21 cellular contexts compared by ENCODE assay signal in the genomic region with DNA sequence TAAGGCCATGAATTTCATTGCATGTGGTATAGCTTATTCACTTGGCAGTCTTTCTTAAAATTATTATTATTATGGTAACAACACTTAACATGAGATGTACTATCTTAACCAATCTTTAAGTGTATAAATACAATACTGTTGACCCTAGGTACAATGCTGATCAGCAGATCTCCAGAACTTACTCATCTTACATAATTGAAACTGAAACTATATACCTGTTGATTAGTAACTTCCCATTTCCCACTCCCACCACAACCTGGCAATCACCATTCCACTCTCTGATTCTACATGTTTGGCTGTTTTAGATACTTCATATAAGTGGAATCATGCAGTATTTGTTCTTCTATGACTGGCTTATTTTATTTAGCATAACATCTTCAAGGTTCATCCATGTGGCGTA.
"Had no signal": no experiment of that assay in that cellular context is flagged by ENCODE, and none has a peak within 500 bp of the region (broad histone marks: within the 10 kb centered on the region; RNA-seq: fewer than 3 reads in every experiment).

No MANE protein-coding gene starts in this region.

- ATAC-seq: activated naive CD4-positive, alpha-beta T cell treated with anti-CD3 and anti-CD28 coated beads, Interleukin-2, amount 50 U/mL, for 72 hours; activated T-cell treated with anti-CD3 and anti-CD28 coated beads, Interleukin-2, amount 50 U/mL, for 4 hours; esophagus mucosa; right cardiac atrium had no signal

- H3K4me3 ChIP-seq: hepatocyte, lung, prostate gland, skin epidermis, stomach, testis, upper lobe of left lung had no signal

- H3K79me2 ChIP-seq: hepatocyte had no signal

- H2AFZ ChIP-seq: hepatocyte had no signal

- FAIRE-seq: colon, endometrium had no signal

- H3K36me3 ChIP-seq: prostate gland, stomach, upper lobe of left lung, WERI-Rb-1 had no signal

- DNase-seq: activated CD4-positive, alpha-beta memory T cell treated with anti-CD3 and anti-CD28 coated beads, Interleukin-2, amount 10 ng/mL, durations not matched to agents 7 days and 5 days; activated effector memory CD4-positive, alpha-beta T cell treated with Interleukin-2 at 50 U/mL for 16 hours; activated T-cell treated with anti-CD3 and anti-CD28 coated beads, Interleukin-2, amount 50 U/mL, for 4 hours; caudate nucleus; islet precursor cell; nephron progenitor cell; right cardiac atrium; stimulated activated CD4-positive, alpha-beta T cell treated with anti-CD3 and anti-CD28 coated beads, Interleukin-4, amount 100 ng/mL, for 4 hours; stimulated activated CD8-positive, alpha-beta memory T cell treated with anti-CD3 and anti-CD28 coated beads, Interleukin-4, amount 100 ng/mL, for 48 hours; stomach; testis; upper lobe of left lung; WERI-Rb-1 had no signal

- H3K9me3 ChIP-seq: prostate gland, stomach, testis, upper lobe of left lung had no signal

- H3K27ac ChIP-seq: hepatocyte, prostate gland, skin epidermis, stomach, testis, upper lobe of left lung, WERI-Rb-1 had no signal

- H3K27me3 ChIP-seq: hepatocyte, stomach, testis, upper lobe of left lung had no signal

- H3K4me1 ChIP-seq: prostate gland, stomach, testis, upper lobe of left lung had no signal

- H3K4me2 ChIP-seq: hepatocyte had no signal
